ENCODE assay signal across 15 cellular contexts in the genomic region with DNA sequence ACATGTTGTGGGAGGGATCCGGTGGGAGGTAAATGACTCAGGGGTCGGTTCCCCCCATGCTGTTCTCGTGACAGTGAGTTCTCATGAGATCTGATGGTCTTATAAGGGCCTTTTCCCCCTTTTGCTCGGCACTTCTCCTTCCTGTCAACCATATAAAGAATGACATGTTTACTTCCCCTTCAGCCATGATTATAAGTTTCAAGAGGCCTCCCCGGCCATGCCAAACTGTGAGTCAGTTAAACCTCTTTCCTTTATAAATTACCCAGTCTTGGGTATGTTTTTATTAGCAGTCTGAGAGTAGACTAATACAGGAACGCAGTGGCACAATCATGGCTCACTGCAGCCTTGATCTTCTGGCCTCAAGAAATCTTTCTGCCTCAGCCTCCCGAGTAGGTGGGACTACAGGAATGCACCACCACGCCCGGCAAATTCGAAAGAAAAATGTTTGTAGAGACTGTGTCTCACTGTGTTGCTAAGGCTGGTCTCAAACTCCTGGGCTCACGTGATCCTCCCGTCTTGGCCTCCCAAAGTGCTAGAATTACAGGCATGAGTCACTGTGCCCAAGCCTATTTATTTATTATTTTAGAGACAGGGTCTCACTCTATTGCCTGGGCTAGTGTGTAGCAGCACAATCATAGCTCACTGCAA.
DNase-seq lines count a peak whose midpoint lies in the region; TF ChIP-seq lines count a peak whose summit lies in the region.
"Had no signal": no experiment of that assay in that cellular context is flagged by ENCODE, and none has a peak within 500 bp of the region (broad histone marks: within the 10 kb centered on the region; RNA-seq: fewer than 3 reads in every experiment).

No MANE protein-coding gene starts in this region.

- peak overlapping the region; percentile 67 for H2AFZ ChIP-seq in osteoblast (ENCODE audit: low read length)

- H3K36me3 Mint-ChIP-seq in Calu3 (ENCODE audit: insufficient read depth, unreplicated experiment), result no peaks in the 10 kb centered on the region
- H3K36me3 Mint-ChIP-seq in activated naive CD8-positive, alpha-beta T cell treated with anti-CD3 and anti-CD28 coated beads for 36 hours, result peaks cover 39% of the 10 kb centered on the region

- no TSS peak for BruUV-seq in Calu3 (replicated peaks; lab: Mats Ljungman, UMichigan)

- no peaks in the 10 kb centered on the region for H3K27me3 Mint-ChIP-seq in Calu3 (ENCODE audit: unreplicated experiment)
- H3K27me3 Mint-ChIP-seq in activated naive CD8-positive, alpha-beta T cell treated with anti-CD3 and anti-CD28 coated beads for 36 hours, result no peaks in the 10 kb centered on the region
- H3K27me3 Mint-ChIP-seq: progenitor cell of endocrine pancreas had no signal

- H3K79me2 ChIP-seq in osteoblast (ENCODE audit: insufficient read depth, low read length), result no peaks in the 10 kb centered on the region

- peaks cover 3% of the 10 kb centered on the region for H4K20me1 ChIP-seq in osteoblast (ENCODE audit: insufficient read depth, low read length)

- TF ChIP-seq CTCF in Calu3 (IDR thresholded peaks at IDR 0.05; ENCODE audit: unreplicated experiment) (no peak), osteoblast (IDR thresholded peaks at IDR 0.05; ENCODE audit: extremely low read depth, low read depth, low read length) (no peak)

- DNase-seq in Calu3 (peak; percentile 4), MV-4-11 (lab: John Stamatoyannopoulos, UW) (peak; percentile 95), osteoblast (ENCODE audit: insufficient read length, low spot score, missing footprints) (no peak), NCI-H510A (lab: John Stamatoyannopoulos, UW) (no peak), T-helper 1 cell (no peak)
- DNase-seq in activated naive CD8-positive, alpha-beta T cell treated with anti-CD3 and anti-CD28 coated beads for 36 hours, result no peak
- DNase-seq in activated T-cell treated with anti-CD3 and anti-CD28 coated beads, Interleukin-2, amount 50 U/mL, for 1 hour, result no peak
- DNase-seq in stimulated activated CD8-positive, alpha-beta memory T cell treated with anti-CD3 and anti-CD28 coated beads, Interleukin-4, amount 100 ng/mL, for 48 hours, result no peak
- DNase-seq: activated CD4-positive, alpha-beta T cell treated with anti-CD3 and anti-CD28 coated beads, Interleukin-2, amount 50 U/mL, for 48 hours; activated naive CD4-positive, alpha-beta T cell treated with anti-CD3 and anti-CD28 coated beads, Interleukin-2, amount 50 U/mL, for 16 hours; NCI-H1417; NCI-H526 had no signal

- H3K27ac Mint-ChIP-seq in Calu3 (ENCODE audit: unreplicated experiment), result no peak overlapping the region
- peak overlapping the region; percentile 3 for H3K27ac Mint-ChIP-seq in activated naive CD8-positive, alpha-beta T cell treated with anti-CD3 and anti-CD28 coated beads for 36 hours
- H3K27ac Mint-ChIP-seq: progenitor cell of endocrine pancreas had no signal

- H3K4me1 ChIP-seq in osteoblast (ENCODE audit: insufficient read depth, low read length), result peaks cover 3% of the 10 kb centered on the region

- H3K27me3 ChIP-seq in osteoblast (ENCODE audit: insufficient read depth, low read length), result no peaks in the 10 kb centered on the region

- H3K4me3 ChIP-seq in osteoblast (ENCODE audit: insufficient read depth, low read length), result no peak overlapping the region

- H3K4me2 ChIP-seq in osteoblast (ENCODE audit: insufficient read depth, low read length), result no peak overlapping the region

- intact Hi-C loops in Calu3 (cut with micrococcal nuclease; ENCODE audit: unreplicated experiment), result no loop called here

- no peaks in the 10 kb centered on the region for H3K9me3 ChIP-seq in osteoblast (ENCODE audit: low read depth, low read length)

- peak overlapping the region; percentile 21 for H3K27ac ChIP-seq in osteoblast (ENCODE audit: low read depth, low read length)
- H3K27ac ChIP-seq: epithelial cell of prostate, RWPE1 had no signal

- peaks cover 6% of the 10 kb centered on the region for H3K36me3 ChIP-seq in osteoblast (ENCODE audit: insufficient read depth, low read length)

- no peak overlapping the region for H3K4me3 Mint-ChIP-seq in Calu3 (ENCODE audit: low read depth, unreplicated experiment)
- no peak overlapping the region for H3K4me3 Mint-ChIP-seq in activated naive CD8-positive, alpha-beta T cell treated with anti-CD3 and anti-CD28 coated beads for 36 hours

- CTCF ChIA-PET in Calu3 (lab: Charles Lee), result no interaction called here

- H3K4me1 Mint-ChIP-seq in Calu3 (ENCODE audit: low read depth, unreplicated experiment), result no peaks in the 10 kb centered on the region
- peaks cover 16% of the 10 kb centered on the region for H3K4me1 Mint-ChIP-seq in activated naive CD8-positive, alpha-beta T cell treated with anti-CD3 and anti-CD28 coated beads for 36 hours

- no peaks in the 10 kb centered on the region for H3K9me3 Mint-ChIP-seq in Calu3 (ENCODE audit: low read depth, unreplicated experiment)
- no peaks in the 10 kb centered on the region for H3K9me3 Mint-ChIP-seq in activated naive CD8-positive, alpha-beta T cell treated with anti-CD3 and anti-CD28 coated beads for 36 hours

Comparison
In these comparisons a context has a peak if more than half of its experiments do, and no peak if none do; other contexts are left out.
1. DNase-seq: peak in Calu3 (single experiment) and MV-4-11 (single experiment); none in activated naive CD8-positive, alpha-beta T cell treated with anti-CD3 and anti-CD28 coated beads for 36 hours (single experiment), osteoblast (single experiment), NCI-H510A (single experiment), activated T-cell treated with anti-CD3 and anti-CD28 coated beads, Interleukin-2, amount 50 U/mL, for 1 hour (single experiment), T-helper 1 cell (0 of 5) and stimulated activated CD8-positive, alpha-beta memory T cell treated with anti-CD3 and anti-CD28 coated beads, Interleukin-4, amount 100 ng/mL, for 48 hours (single experiment).